Comparison of ENCODE assay signal across 16 cellular contexts in genomic region chr1:160744287-160744857, GRCh38. TPM values are rescaled to one million over a fixed set of nuclear protein-coding genes. Genes with fewer than 3 reads are reported as not detected.
DNase-seq lines count a peak whose midpoint lies in the region; ATAC-seq and TF ChIP-seq lines count a peak whose summit lies in the region.
"Had no signal": no experiment of that assay in that cellular context is flagged by ENCODE, and none has a peak within 500 bp of the region (broad histone marks: within the 10 kb centered on the region; RNA-seq: fewer than 3 reads in every experiment).

No MANE protein-coding gene starts in this region.

- TF ChIP-seq POLR2A in stomach (IDR thresholded peaks at IDR 0.05), result no peak

- H3K36me3 Mint-ChIP-seq in CD4-positive, CD25-positive, alpha-beta regulatory T cell, result no peaks in the 10 kb centered on the region
- H3K36me3 Mint-ChIP-seq in effector memory CD8-positive, alpha-beta T cell (ENCODE audit: insufficient read depth), result peaks cover 43% of the 10 kb centered on the region

- peaks cover 11 to 28% (median 18%) of the 10 kb centered on the region in 4 donors for H3K4me1 Mint-ChIP-seq in CD4-positive, CD25-positive, alpha-beta regulatory T cell
- H3K4me1 Mint-ChIP-seq in effector memory CD8-positive, alpha-beta T cell (ENCODE audit: low read depth in 2 of 2), result peaks cover 68 to 89% of the 10 kb centered on the region in 2 donors

- peak overlapping the region; percentile 22 to 67 (median 66) for H3K27ac Mint-ChIP-seq in CD4-positive, CD25-positive, alpha-beta regulatory T cell
- H3K27ac Mint-ChIP-seq in effector memory CD8-positive, alpha-beta T cell, result peak overlapping the region; percentile 82 to 98

- peak; percentile 42 to 59 for ATAC-seq in CD4-positive, CD25-positive, alpha-beta regulatory T cell (ENCODE audit: low read depth in 2 of 2)
- peak; percentile 72 for ATAC-seq in effector memory CD8-positive, alpha-beta T cell (replicated peaks)
- ATAC-seq in HG02970 (IDR thresholded peaks at IDR 0.05; ENCODE audit: low FRiP score, unreplicated experiment) (no peak), HG03196 (IDR thresholded peaks at IDR 0.05; ENCODE audit: unreplicated experiment) (no peak)

- H3K27ac ChIP-seq in CD4-positive, CD25-positive, alpha-beta regulatory T cell (ENCODE audit: insufficient read depth, low read length, poor library complexity, severe bottlenecking), result no peak overlapping the region
- peak overlapping the region; percentile 76 for H3K27ac ChIP-seq in SJCRH30
- peak overlapping the region in 1 of 5 donors; percentile 38 for H3K27ac ChIP-seq in stomach
- H3K27ac ChIP-seq: dorsolateral prefrontal cortex had no signal

- intact Hi-C loops in stomach (cut with DNase I; ENCODE audit: low total_unique reads), result no loop called here

- no peak for TF ChIP-seq EP300 in stomach (IDR thresholded peaks at IDR 0.05)

- peak overlapping the region in 1 of 4 donors; percentile 11 for H3K4me3 Mint-ChIP-seq in CD4-positive, CD25-positive, alpha-beta regulatory T cell
- H3K4me3 Mint-ChIP-seq in effector memory CD8-positive, alpha-beta T cell, result peak overlapping the region; percentile 76 to 88

- DNase-seq in CD4-positive, CD25-positive, alpha-beta regulatory T cell, result peak in 1 of 3 donors; percentile 78
- DNase-seq in SJCRH30 (no peak), NAMALWA (ENCODE audit: low spot score) (no peak), stomach (no peak)
- peak in 1 of 3 experiments; percentile 38 for DNase-seq in effector memory CD8-positive, alpha-beta T cell
- DNase-seq: BE2C, dorsolateral prefrontal cortex, hypothalamus, NCI-H1048, NCI-H2171, SIG-M5 had no signal

- H3K27me3 Mint-ChIP-seq in CD4-positive, CD25-positive, alpha-beta regulatory T cell, result peaks cover 15% of the 10 kb centered on the region
- H3K27me3 Mint-ChIP-seq in effector memory CD8-positive, alpha-beta T cell, result no peaks in the 10 kb centered on the region

- no peaks in the 10 kb centered on the region for H3K9me3 ChIP-seq in CD4-positive, CD25-positive, alpha-beta regulatory T cell (ENCODE audit: control insufficient read depth in 2 of 2, low read length in 2 of 2)
- no peaks in the 10 kb centered on the region for H3K9me3 ChIP-seq in SJCRH30 (replicated peaks)
- no peaks in the 10 kb centered on the region for H3K9me3 ChIP-seq in stomach
- H3K9me3 ChIP-seq: BE2C had no signal

- TF ChIP-seq CTCF in GM12872 (IDR thresholded peaks at IDR 0.05; ENCODE audit: insufficient read depth, low read depth, low read length) (0 out of 3 replicates have a peak, but pooled peaks have one; percentile 3), stomach (IDR thresholded peaks at IDR 0.05) (no peak)

- H3K4me1 ChIP-seq in CD4-positive, CD25-positive, alpha-beta regulatory T cell (ENCODE audit: control insufficient read depth, insufficient read depth, low read length, poor library complexity, severe bottlenecking), result no peaks in the 10 kb centered on the region
- H3K4me1 ChIP-seq in SJCRH30, result peaks cover 14% of the 10 kb centered on the region
- H3K4me1 ChIP-seq in stomach, result peaks cover 0 to 4% (median 0%) of the 10 kb centered on the region in 4 donors
- H3K4me1 ChIP-seq: BE2C had no signal

- no peaks in the 10 kb centered on the region for H3K36me3 ChIP-seq in CD4-positive, CD25-positive, alpha-beta regulatory T cell (ENCODE audit: control insufficient read depth, insufficient read depth, low read length)
- H3K36me3 ChIP-seq in SJCRH30 (no peaks in the 10 kb centered on the region), stomach (no peaks in the 10 kb centered on the region)
- H3K36me3 ChIP-seq: BE2C had no signal

- no peaks in the 10 kb centered on the region for H3K27me3 ChIP-seq in CD4-positive, CD25-positive, alpha-beta regulatory T cell (ENCODE audit: control insufficient read depth, insufficient read depth, low read length)
- no peaks in the 10 kb centered on the region for H3K27me3 ChIP-seq in SJCRH30
- no peaks in the 10 kb centered on the region for H3K27me3 ChIP-seq in stomach
- H3K27me3 ChIP-seq: BE2C had no signal

- H3K9me3 Mint-ChIP-seq in CD4-positive, CD25-positive, alpha-beta regulatory T cell, result no peaks in the 10 kb centered on the region
- no peaks in the 10 kb centered on the region for H3K9me3 Mint-ChIP-seq in effector memory CD8-positive, alpha-beta T cell

- 68 to 83% (median 76%) methylated on average over 6 of the region's 6 CpGs for WGBS in stomach, 5 donors

- H3K4me3 ChIP-seq in CD4-positive, CD25-positive, alpha-beta regulatory T cell (ENCODE audit: low read depth, low read length), result peak overlapping the region; percentile 50
- H3K4me3 ChIP-seq in SJCRH30 (no peak overlapping the region), stomach (no peak overlapping the region)
- H3K4me3 ChIP-seq: dorsolateral prefrontal cortex had no signal

RNA-seq across cellular contexts. Expression of gene SLAMF7, which starts 5.3 kb away (rescaled TPM):
- 0.76 TPM for total RNA-seq in CD4-positive, CD25-positive, alpha-beta regulatory T cell
- under 1 TPM; 0.07 to 0.88 (median 0.15) TPM for polyA plus RNA-seq in CD4-positive, CD25-positive, alpha-beta regulatory T cell
- total RNA-seq in SJCRH30 (2014; rRNA removed; shearing (Covaris generic)), result not detected in 2 replicates
- total RNA-seq in stomach, result 1 to 10 TPM in 2 of 5 donors, under 1 TPM in 2, not detected in 1; 0.45 to 4.2 (median 1.3) TPM
- 1 to 10 TPM; 1.3 to 3.7 (median 2.1) TPM for polyA plus RNA-seq in stomach
- total RNA-seq: fibroblast of lung, pulmonary artery endothelial cell had no signal
- polyA plus RNA-seq: fibroblast of lung had no signal

RNA-seq across cellular contexts. Expression of gene CD48, which starts 32.8 kb away (rescaled TPM):
- total RNA-seq in CD4-positive, CD25-positive, alpha-beta regulatory T cell, result 290 TPM
- 100 to 1,000 TPM; 196 to 269 (median 240) TPM for polyA plus RNA-seq in CD4-positive, CD25-positive, alpha-beta regulatory T cell
- not detected in 2 replicates for total RNA-seq in SJCRH30 (2014; rRNA removed; shearing (Covaris generic))
- total RNA-seq in stomach, result 10 to 100 TPM in 1 of 5 donors, 1 to 10 TPM in 1, under 1 TPM in 1, not detected in 2; 0.58 to 11.9 (median 9.2) TPM
- 10 to 100 TPM in 1 of 3 donors, 1 to 10 TPM in 2; 6.4 to 23.7 (median 8.4) TPM for polyA plus RNA-seq in stomach
- total RNA-seq: fibroblast of lung, pulmonary artery endothelial cell had no signal
- polyA plus RNA-seq: fibroblast of lung had no signal

RNA-seq across cellular contexts. Expression of gene LY9, which starts 51.6 kb away (rescaled TPM):
- total RNA-seq in CD4-positive, CD25-positive, alpha-beta regulatory T cell, result 105 TPM
- 100 to 1,000 TPM; 124 to 147 (median 131) TPM for polyA plus RNA-seq in CD4-positive, CD25-positive, alpha-beta regulatory T cell
- not detected in 2 replicates for total RNA-seq in SJCRH30 (2014; rRNA removed; shearing (Covaris generic))
- 1 to 10 TPM in 3 of 5 donors, not detected in 2; 1.3 to 7.5 (median 1.7) TPM for total RNA-seq in stomach
- polyA plus RNA-seq in stomach, result 1 to 10 TPM in 1 of 3 donors, under 1 TPM in 2; 0.25 to 1.1 (median 0.63) TPM
- total RNA-seq: fibroblast of lung, pulmonary artery endothelial cell had no signal
- polyA plus RNA-seq: fibroblast of lung had no signal

Comparison
In these comparisons a context has a peak if more than half of its experiments do, and no peak if none do; other contexts are left out.
1. ATAC-seq: peak in CD4-positive, CD25-positive, alpha-beta regulatory T cell (2 of 2) and effector memory CD8-positive, alpha-beta T cell (single experiment); none in HG02970 (single experiment) and HG03196 (single experiment).
2. RNA of gene CD48, which starts 32.8 kb away (total RNA-seq): 290 TPM in CD4-positive, CD25-positive, alpha-beta regulatory T cell (single experiment); 0.58 to 11.9 TPM in stomach and not detected in SJCRH30; every median in the first group is over 10 times any median in the second.
3. RNA of gene LY9, which starts 51.6 kb away (total RNA-seq): 105 TPM in CD4-positive, CD25-positive, alpha-beta regulatory T cell (single experiment); 1.3 to 7.5 TPM in stomach and not detected in SJCRH30; every median in the first group is over 10 times any median in the second.